Comparison of ENCODE assay signal across 24 cellular contexts in the genomic region with DNA sequence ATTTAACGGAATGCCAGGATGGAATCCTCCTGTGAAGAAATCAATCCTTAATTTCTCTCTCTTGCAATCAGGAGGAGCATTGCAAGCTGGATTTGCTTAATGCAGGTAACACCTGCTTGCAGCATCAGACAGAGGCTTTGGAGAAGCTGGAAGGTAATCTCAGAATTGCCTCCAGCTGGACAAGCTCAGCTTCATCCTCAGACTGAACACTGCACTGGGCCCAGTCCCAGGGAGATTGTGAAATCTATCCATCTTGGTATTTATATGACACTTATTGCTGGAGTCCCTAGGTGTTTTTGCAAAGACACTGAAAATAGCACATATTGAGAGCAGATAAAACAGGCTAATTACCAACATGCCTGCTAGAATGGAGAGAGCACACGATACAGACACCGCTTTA.
DNase-seq lines count a peak whose midpoint lies in the region; ATAC-seq, FAIRE-seq and TF ChIP-seq lines count a peak whose summit lies in the region.
"Had no signal": no experiment of that assay in that cellular context is flagged by ENCODE, and none has a peak within 500 bp of the region (broad histone marks: within the 10 kb centered on the region; RNA-seq: fewer than 3 reads in every experiment).

No MANE protein-coding gene starts in this region.

- no peaks in the 10 kb centered on the region for H3K36me3 ChIP-seq in GM23338 (ENCODE audit: insufficient read depth)
- H3K36me3 ChIP-seq in psoas muscle (ENCODE audit: insufficient read depth in 1 of 2, low read depth in 1 of 2), result peaks cover 0 to 14% of the 10 kb centered on the region in 2 donors
- H3K36me3 ChIP-seq: BLaER1, heart right ventricle, thyroid gland had no signal

- H3K4me3 ChIP-seq in GM23338 (no peak overlapping the region), fibroblast of the aortic adventitia (ENCODE audit: low read depth, low read length) (no peak overlapping the region), psoas muscle (no peak overlapping the region)
- H3K4me3 ChIP-seq: BLaER1, body of pancreas, heart right ventricle, thyroid gland had no signal

- H3K27me3 Mint-ChIP-seq in GM23338 (ENCODE audit: insufficient read depth, low read depth, poor library complexity) (peaks cover 3% of the 10 kb centered on the region), T-helper 17 cell (peaks cover 12% of the 10 kb centered on the region)

- peaks cover 58% of the 10 kb centered on the region for H3K4me1 ChIP-seq in GM23338 (ENCODE audit: insufficient read depth)
- H3K4me1 ChIP-seq in psoas muscle, result peaks cover 9% of the 10 kb centered on the region
- H3K4me1 ChIP-seq: BLaER1, body of pancreas, thyroid gland had no signal

- H3K36me3 Mint-ChIP-seq in GM23338 (ENCODE audit: low read depth), result no peaks in the 10 kb centered on the region
- no peaks in the 10 kb centered on the region for H3K36me3 Mint-ChIP-seq in T-helper 17 cell (ENCODE audit: low read depth)
- H3K36me3 Mint-ChIP-seq: activated naive CD4-positive, alpha-beta T cell treated with anti-CD3 and anti-CD28 coated beads, Interleukin-2, amount 50 U/mL, for 72 hours; natural killer cell treated with Interleukin-12 subunit alpha and Interleukin-12 subunit beta and Interleukin-15 and Interleukin-18, amount 100 ng/mL, for 72 hours had no signal

- TF ChIP-seq CTCF in GM23338 (conservative IDR thresholded peaks at IDR 0.05; ENCODE audit: low read depth in 2 of 2) (no peak), fibroblast of the aortic adventitia (IDR thresholded peaks at IDR 0.05; ENCODE audit: insufficient read depth, low read length) (no peak), psoas muscle (IDR thresholded peaks at IDR 0.05) (no peak)

- 0 out of 3 replicates have a peak, but pooled peaks cover 2% of the 10 kb centered on the region for H3K9me3 Mint-ChIP-seq in GM23338
- H3K9me3 Mint-ChIP-seq: activated naive CD4-positive, alpha-beta T cell treated with anti-CD3 and anti-CD28 coated beads, Interleukin-2, amount 50 U/mL, for 72 hours; natural killer cell treated with Interleukin-12 subunit alpha and Interleukin-12 subunit beta and Interleukin-15 and Interleukin-18, amount 100 ng/mL, for 72 hours; T-helper 1 cell treated with Interleukin-12 subunit alpha and Interleukin-12 subunit beta and Interleukin-4 antibody, amounts not matched to agents 30 μg/mL and 1 μg/mL, for 36 hours had no signal

- H3K9me2 ChIP-seq in GM23338 (ENCODE audit: insufficient read depth), result no peaks in the 10 kb centered on the region

- no peak overlapping the region for H3K27ac Mint-ChIP-seq in GM23338
- no peak overlapping the region for H3K27ac Mint-ChIP-seq in T-helper 17 cell
- H3K27ac Mint-ChIP-seq: activated CD8-positive, alpha-beta T cell treated with anti-CD3 and anti-CD28 coated beads, Interleukin-2, amount 10 ng/mL, durations not matched to agents 7 days and 5 days; activated naive CD4-positive, alpha-beta T cell treated with anti-CD3 and anti-CD28 coated beads, Interleukin-2, amount 50 U/mL, for 72 hours; natural killer cell treated with Interleukin-12 subunit alpha and Interleukin-12 subunit beta and Interleukin-15 and Interleukin-18, amount 100 ng/mL, for 72 hours; T-helper 1 cell treated with Interleukin-12 subunit alpha and Interleukin-12 subunit beta and Interleukin-4 antibody, amounts not matched to agents 30 μg/mL and 1 μg/mL, for 36 hours had no signal

- intact Hi-C loops in psoas muscle (cut with DNase I), result loop anchor here in 1 of 2 donors (5.0 kb wide), 1 partner anchor 227 kb away; no protein-coding TSS in a partner anchor

- no peaks in the 10 kb centered on the region for H4K20me1 ChIP-seq in GM23338 (replicated peaks; ENCODE audit: insufficient read depth)
- H4K20me1 ChIP-seq: BLaER1 had no signal

- H3K9me3 ChIP-seq in psoas muscle, result no peaks in the 10 kb centered on the region
- no peaks in the 10 kb centered on the region for H3K9me3 ChIP-seq in T-helper 17 cell (ENCODE audit: control insufficient read depth, low read length, poor library complexity, severe bottlenecking)
- H3K9me3 ChIP-seq: BLaER1, body of pancreas, heart right ventricle, thyroid gland had no signal

- ATAC-seq in GM23338 (no peak; the same call in 2 of the 3 replicates), psoas muscle (peak; percentile 19 to 72 (median 52)), T-helper 17 cell (no peak), GM21619 (IDR thresholded peaks at IDR 0.05; ENCODE audit: unreplicated experiment) (no peak), GM19023 (IDR thresholded peaks at IDR 0.05; ENCODE audit: unreplicated experiment) (no peak)
- ATAC-seq: activated CD8-positive, alpha-beta T cell treated with anti-CD3 and anti-CD28 coated beads, Interleukin-2, amount 10 ng/mL, durations not matched to agents 7 days and 5 days; activated naive CD4-positive, alpha-beta T cell treated with anti-CD3 and anti-CD28 coated beads, Interleukin-2, amount 50 U/mL, for 72 hours; body of pancreas; natural killer cell treated with Interleukin-12 subunit alpha and Interleukin-12 subunit beta and Interleukin-15 and Interleukin-18, amount 100 ng/mL, for 72 hours had no signal

- H3K4me3 Mint-ChIP-seq in GM23338 (no peak overlapping the region), T-helper 17 cell (no peak overlapping the region)
- H3K4me3 Mint-ChIP-seq: activated CD8-positive, alpha-beta T cell treated with anti-CD3 and anti-CD28 coated beads, Interleukin-2, amount 10 ng/mL, durations not matched to agents 7 days and 5 days; natural killer cell treated with Interleukin-12 subunit alpha and Interleukin-12 subunit beta and Interleukin-15 and Interleukin-18, amount 100 ng/mL, for 72 hours; T-helper 1 cell treated with Interleukin-12 subunit alpha and Interleukin-12 subunit beta and Interleukin-4 antibody, amounts not matched to agents 30 μg/mL and 1 μg/mL, for 36 hours had no signal

- no peaks in the 10 kb centered on the region for H3K27me3 ChIP-seq in GM23338 (ENCODE audit: insufficient read depth)
- H3K27me3 ChIP-seq in psoas muscle (ENCODE audit: insufficient read depth in 3 of 3, low read length in 2 of 3), result no peaks in the 10 kb centered on the region
- H3K27me3 ChIP-seq: BLaER1, body of pancreas, thyroid gland had no signal

- H3K79me2 ChIP-seq in GM23338 (replicated peaks; ENCODE audit: insufficient read depth), result no peaks in the 10 kb centered on the region

- H3F3A ChIP-seq in GM23338 (replicated peaks; ENCODE audit: low read depth), result no peaks in the 10 kb centered on the region

- peaks cover 50% of the 10 kb centered on the region for H3K4me1 Mint-ChIP-seq in GM23338
- no peaks in the 10 kb centered on the region for H3K4me1 Mint-ChIP-seq in T-helper 17 cell

- DNase-seq in GM23338 (ENCODE audit: low spot score), result no peak
- peak; percentile 12 for DNase-seq in RCC 7860 (ENCODE audit: low spot score)
- peak; percentile 52 for DNase-seq in fibroblast of the aortic adventitia (ENCODE audit: low read depth)
- no peak for DNase-seq in psoas muscle
- DNase-seq in T-helper 17 cell, result no peak
- DNase-seq in T1000 (lab: John Stamatoyannopoulos, UW), result no peak
- DNase-seq: activated CD8-positive, alpha-beta T cell treated with anti-CD3 and anti-CD28 coated beads, Interleukin-2, amount 10 ng/mL, durations not matched to agents 7 days and 5 days; activated T-cell treated with anti-CD3 and anti-CD28 coated beads, Interleukin-2, amount 50 U/mL, for 48 hours; body of pancreas; cortex of kidney; GDM1; heart right ventricle; kidney; NCI-H187; NCI-H446 treated with DMSO at 0.1 percent for 48 hours; SHP77; stimulated activated naive CD4-positive, alpha-beta T cell; thyroid gland had no signal

- peak overlapping the region; percentile 59 for H3K4me2 ChIP-seq in GM23338
- H3K4me2 ChIP-seq: BLaER1 had no signal

- H2AFZ ChIP-seq in GM23338, result peak overlapping the region; percentile 2; the same call in 1 of the 2 replicates

- WGBS in psoas muscle, 3 donors, result 67 to 82% (median 69%) methylated on average over 3 of the region's 3 CpGs

- no peak for FAIRE-seq in RCC 7860 (lab: Jason Lieb, UNC)
- FAIRE-seq: kidney had no signal

- H3K27ac ChIP-seq in GM23338 (ENCODE audit: low read depth) (peak overlapping the region; percentile 82), psoas muscle (no peak overlapping the region)
- H3K27ac ChIP-seq: BLaER1, body of pancreas, heart right ventricle, thyroid gland had no signal

Comparison
In these comparisons a context has a peak if more than half of its experiments do, and no peak if none do; other contexts are left out.
1. ATAC-seq: peak in psoas muscle (4 of 4); none in GM23338 (single experiment), T-helper 17 cell (single experiment), GM21619 (single experiment) and GM19023 (single experiment).
2. DNase-seq: peak in RCC 7860 (single experiment) and fibroblast of the aortic adventitia (single experiment); none in GM23338 (single experiment), psoas muscle (0 of 2), T-helper 17 cell (0 of 3) and T1000 (single experiment).